ENCODE assay signal across 1 cellular context in the genomic region with DNA sequence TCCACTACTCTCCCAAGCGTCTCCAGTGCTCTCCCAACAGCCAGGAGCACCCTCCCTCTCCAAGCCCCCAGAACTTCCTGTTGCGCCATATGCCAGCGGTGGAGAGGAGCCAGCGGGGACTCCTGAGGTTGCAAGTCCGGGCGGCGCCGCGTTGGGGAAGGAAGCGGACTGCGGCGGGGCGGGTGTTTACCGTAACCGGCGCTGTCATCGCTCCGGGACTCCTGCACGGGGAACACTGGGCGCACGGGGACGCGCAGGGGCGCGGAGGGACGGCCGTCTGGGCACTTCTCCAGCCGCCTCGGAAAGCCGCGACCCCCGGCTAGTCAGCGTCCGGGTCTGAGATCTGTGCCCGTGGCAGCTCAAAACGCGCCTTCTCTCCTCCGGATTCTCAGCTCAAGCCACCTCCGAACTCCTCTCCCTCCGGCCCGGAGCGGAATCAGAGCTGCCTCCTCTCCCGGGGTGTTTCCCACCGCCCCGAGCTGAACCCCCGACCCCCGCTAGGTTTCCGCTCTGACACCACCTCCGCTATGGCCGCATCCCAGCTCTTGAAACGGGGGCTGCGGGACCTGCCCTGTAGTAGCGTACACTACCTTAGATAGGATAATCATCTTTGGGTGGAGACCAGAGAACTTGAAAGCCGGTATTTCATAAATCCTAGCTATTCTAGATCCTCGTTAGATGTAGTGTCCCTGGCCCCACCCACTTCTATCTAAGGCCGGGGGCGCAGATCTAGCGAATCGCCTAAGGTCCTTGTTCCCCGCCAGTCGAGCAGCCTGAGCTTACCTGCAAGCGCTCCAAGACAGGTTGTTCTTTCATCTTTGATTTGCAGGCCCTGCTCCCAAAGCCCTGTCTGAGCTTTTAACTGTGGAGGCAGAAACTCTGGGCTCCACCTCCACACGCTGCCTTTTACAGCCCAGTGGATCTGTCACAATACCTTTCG.
TF ChIP-seq lines count a peak whose summit lies in the region.

A gene with protein sequence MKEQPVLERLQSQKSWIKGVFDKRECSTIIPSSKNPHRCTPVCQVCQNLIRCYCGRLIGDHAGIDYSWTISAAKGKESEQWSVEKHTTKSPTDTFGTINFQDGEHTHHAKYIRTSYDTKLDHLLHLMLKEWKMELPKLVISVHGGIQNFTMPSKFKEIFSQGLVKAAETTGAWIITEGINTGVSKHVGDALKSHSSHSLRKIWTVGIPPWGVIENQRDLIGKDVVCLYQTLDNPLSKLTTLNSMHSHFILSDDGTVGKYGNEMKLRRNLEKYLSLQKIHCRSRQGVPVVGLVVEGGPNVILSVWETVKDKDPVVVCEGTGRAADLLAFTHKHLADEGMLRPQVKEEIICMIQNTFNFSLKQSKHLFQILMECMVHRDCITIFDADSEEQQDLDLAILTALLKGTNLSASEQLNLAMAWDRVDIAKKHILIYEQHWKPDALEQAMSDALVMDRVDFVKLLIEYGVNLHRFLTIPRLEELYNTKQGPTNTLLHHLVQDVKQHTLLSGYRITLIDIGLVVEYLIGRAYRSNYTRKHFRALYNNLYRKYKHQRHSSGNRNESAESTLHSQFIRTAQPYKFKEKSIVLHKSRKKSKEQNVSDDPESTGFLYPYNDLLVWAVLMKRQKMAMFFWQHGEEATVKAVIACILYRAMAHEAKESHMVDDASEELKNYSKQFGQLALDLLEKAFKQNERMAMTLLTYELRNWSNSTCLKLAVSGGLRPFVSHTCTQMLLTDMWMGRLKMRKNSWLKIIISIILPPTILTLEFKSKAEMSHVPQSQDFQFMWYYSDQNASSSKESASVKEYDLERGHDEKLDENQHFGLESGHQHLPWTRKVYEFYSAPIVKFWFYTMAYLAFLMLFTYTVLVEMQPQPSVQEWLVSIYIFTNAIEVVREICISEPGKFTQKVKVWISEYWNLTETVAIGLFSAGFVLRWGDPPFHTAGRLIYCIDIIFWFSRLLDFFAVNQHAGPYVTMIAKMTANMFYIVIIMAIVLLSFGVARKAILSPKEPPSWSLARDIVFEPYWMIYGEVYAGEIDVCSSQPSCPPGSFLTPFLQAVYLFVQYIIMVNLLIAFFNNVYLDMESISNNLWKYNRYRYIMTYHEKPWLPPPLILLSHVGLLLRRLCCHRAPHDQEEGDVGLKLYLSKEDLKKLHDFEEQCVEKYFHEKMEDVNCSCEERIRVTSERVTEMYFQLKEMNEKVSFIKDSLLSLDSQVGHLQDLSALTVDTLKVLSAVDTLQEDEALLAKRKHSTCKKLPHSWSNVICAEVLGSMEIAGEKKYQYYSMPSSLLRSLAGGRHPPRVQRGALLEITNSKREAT (N-terminal part only) (minus strand): TSS at position 881 of the 940 bp plus-strand sequence. CDS start 65 bp downstream, at position 816.

TF ChIP-seq in HCT116, 20 proteins besides CTCF, POLR2A, EP300 and RAD21 (continued from another document):
- peak; percentile 87 for TF ChIP-seq CEBPB (IDR thresholded peaks at IDR 0.05; ENCODE audit: low read depth)
- peak; percentile 78 for TF ChIP-seq YY1 (IDR thresholded peaks at IDR 0.05; ENCODE audit: extremely low read depth, insufficient replicate concordance, low read depth, low read length)
- peak; percentile 63 for TF ChIP-seq POLR2AphosphoS5 (IDR thresholded peaks at IDR 0.05; ENCODE audit: low read depth, low read length)
- TF ChIP-seq, protein P1, sequence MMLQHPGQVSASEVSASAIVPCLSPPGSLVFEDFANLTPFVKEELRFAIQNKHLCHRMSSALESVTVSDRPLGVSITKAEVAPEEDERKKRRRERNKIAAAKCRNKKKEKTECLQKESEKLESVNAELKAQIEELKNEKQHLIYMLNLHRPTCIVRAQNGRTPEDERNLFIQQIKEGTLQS (IDR thresholded peaks at IDR 0.05), result no peak
- no peak for TF ChIP-seq ZNF274 (IDR thresholded peaks at IDR 0.05; ENCODE audit: low read depth, low read length)
- TF ChIP-seq CBX3 (IDR thresholded peaks at IDR 0.05; ENCODE audit: low read depth), result peak; percentile 49; the same call in 1 of the 2 replicates
- TF ChIP-seq, protein P2, sequence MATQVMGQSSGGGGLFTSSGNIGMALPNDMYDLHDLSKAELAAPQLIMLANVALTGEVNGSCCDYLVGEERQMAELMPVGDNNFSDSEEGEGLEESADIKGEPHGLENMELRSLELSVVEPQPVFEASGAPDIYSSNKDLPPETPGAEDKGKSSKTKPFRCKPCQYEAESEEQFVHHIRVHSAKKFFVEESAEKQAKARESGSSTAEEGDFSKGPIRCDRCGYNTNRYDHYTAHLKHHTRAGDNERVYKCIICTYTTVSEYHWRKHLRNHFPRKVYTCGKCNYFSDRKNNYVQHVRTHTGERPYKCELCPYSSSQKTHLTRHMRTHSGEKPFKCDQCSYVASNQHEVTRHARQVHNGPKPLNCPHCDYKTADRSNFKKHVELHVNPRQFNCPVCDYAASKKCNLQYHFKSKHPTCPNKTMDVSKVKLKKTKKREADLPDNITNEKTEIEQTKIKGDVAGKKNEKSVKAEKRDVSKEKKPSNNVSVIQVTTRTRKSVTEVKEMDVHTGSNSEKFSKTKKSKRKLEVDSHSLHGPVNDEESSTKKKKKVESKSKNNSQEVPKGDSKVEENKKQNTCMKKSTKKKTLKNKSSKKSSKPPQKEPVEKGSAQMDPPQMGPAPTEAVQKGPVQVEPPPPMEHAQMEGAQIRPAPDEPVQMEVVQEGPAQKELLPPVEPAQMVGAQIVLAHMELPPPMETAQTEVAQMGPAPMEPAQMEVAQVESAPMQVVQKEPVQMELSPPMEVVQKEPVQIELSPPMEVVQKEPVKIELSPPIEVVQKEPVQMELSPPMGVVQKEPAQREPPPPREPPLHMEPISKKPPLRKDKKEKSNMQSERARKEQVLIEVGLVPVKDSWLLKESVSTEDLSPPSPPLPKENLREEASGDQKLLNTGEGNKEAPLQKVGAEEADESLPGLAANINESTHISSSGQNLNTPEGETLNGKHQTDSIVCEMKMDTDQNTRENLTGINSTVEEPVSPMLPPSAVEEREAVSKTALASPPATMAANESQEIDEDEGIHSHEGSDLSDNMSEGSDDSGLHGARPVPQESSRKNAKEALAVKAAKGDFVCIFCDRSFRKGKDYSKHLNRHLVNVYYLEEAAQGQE (IDR thresholded peaks at IDR 0.05; ENCODE audit: low read depth), result no peak
- TF ChIP-seq JUND (IDR thresholded peaks at IDR 0.05), result no peak
- no peak; the same call in 1 of the 2 replicates for TF ChIP-seq ELF1 (IDR thresholded peaks at IDR 0.05; ENCODE audit: borderline replicate concordance, low read depth)
- no peak for TF ChIP-seq FOSL1 (IDR thresholded peaks at IDR 0.05; ENCODE audit: low read depth)
- TF ChIP-seq SRF (IDR thresholded peaks at IDR 0.05; ENCODE audit: low read depth), result no peak
- no peak for TF ChIP-seq EZH2 (IDR thresholded peaks at IDR 0.05)
- TF ChIP-seq SP1 (IDR thresholded peaks at IDR 0.05; ENCODE audit: low read depth), result no peak
- TF ChIP-seq EZH2phosphoT487 (IDR thresholded peaks at IDR 0.05; ENCODE audit: borderline replicate concordance), result no peak
- TF ChIP-seq, protein P3, sequence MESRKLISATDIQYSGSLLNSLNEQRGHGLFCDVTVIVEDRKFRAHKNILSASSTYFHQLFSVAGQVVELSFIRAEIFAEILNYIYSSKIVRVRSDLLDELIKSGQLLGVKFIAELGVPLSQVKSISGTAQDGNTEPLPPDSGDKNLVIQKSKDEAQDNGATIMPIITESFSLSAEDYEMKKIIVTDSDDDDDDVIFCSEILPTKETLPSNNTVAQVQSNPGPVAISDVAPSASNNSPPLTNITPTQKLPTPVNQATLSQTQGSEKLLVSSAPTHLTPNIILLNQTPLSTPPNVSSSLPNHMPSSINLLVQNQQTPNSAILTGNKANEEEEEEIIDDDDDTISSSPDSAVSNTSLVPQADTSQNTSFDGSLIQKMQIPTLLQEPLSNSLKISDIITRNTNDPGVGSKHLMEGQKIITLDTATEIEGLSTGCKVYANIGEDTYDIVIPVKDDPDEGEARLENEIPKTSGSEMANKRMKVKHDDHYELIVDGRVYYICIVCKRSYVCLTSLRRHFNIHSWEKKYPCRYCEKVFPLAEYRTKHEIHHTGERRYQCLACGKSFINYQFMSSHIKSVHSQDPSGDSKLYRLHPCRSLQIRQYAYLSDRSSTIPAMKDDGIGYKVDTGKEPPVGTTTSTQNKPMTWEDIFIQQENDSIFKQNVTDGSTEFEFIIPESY (IDR thresholded peaks at IDR 0.05; ENCODE audit: extremely low read depth, insufficient replicate concordance, low read length), result no peak
- no peak for TF ChIP-seq ZFX (IDR thresholded peaks at IDR 0.05)
- TF ChIP-seq, protein P4, sequence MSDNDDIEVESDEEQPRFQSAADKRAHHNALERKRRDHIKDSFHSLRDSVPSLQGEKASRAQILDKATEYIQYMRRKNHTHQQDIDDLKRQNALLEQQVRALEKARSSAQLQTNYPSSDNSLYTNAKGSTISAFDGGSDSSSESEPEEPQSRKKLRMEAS (IDR thresholded peaks at IDR 0.05), result peak; percentile 73
- TF ChIP-seq TCF7L2 (IDR thresholded peaks at IDR 0.05; ENCODE audit: borderline replicate concordance, extremely low read depth, insufficient read depth, insufficient read length), result peak; percentile 37
- TF ChIP-seq SIN3A (IDR thresholded peaks at IDR 0.05; ENCODE audit: low read depth), result no peak
